8 cellular contexts compared by ENCODE assay signal in the genomic region with DNA sequence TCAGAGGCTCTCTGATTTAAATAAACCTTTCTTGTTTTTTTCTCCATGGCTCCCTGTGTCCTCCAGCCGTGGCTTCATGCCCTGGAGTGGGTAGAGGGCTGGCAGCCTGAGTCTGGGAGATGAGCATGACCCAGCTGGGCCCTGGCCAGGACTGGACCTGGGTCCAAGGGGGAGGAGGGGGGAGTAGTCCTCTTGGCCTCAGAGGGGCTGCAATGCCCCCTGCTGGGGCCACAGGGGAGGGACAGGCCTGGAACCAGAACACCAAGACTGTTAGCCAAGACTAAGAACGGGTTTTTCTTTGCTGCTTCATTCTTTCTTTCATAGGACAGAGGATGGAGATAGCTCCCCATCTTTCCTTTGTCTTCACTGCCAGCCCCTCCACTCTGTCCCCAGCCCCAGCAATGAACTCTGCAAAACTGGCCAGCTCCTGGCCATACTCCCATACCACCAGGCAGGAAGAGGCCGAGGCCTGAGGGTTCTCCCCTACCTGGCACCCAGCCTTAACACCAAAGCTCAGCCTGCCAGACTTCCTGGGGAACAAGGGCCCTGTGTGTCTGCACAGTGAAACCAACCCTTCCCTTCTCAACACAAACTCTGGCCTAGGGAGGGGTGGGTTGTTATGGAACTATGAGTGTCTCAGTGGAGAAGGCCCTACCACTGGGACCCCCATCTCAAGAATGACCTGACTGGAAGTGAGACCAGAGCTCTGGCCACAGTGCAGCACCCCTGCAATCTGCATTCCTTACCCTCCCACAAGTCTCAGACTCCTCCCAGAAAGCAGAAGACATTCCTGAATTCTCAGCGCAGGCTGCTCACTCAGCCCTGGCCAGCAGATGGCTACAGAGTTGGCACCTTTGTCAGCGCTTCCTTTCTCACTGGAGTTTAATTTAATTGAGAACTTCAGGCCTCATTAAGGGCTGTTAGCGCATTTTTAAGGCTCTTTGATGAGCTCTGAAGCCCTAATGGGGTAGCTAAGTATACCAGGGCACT. TPM values are rescaled to one million over a fixed set of nuclear protein-coding genes. Genes with fewer than 3 reads are reported as not detected.
A peak's percentile ranks its signal among the peaks of the same experiment; 100 is the strongest.
DNase-seq lines count a peak whose midpoint lies in the region; ATAC-seq and TF ChIP-seq lines count a peak whose summit lies in the region.

No MANE protein-coding gene starts in this region.

- peaks cover 26 to 66% of the 10 kb centered on the region in 2 experiments for H3K4me1 ChIP-seq in SK-N-SH (ENCODE audit: control insufficient read depth in 1 of 2, insufficient read depth in 2 of 2, low read depth in 1 of 2, low read length in 1 of 2)

- 22% methylated on average over 6 of the region's 6 CpGs for WGBS in SK-N-SH (ENCODE audit: low lambda C conversion rate)

- peak overlapping the region in 2 of 3 experiments; percentile 19 to 42 for H3K4me3 Mint-ChIP-seq in nephron

- H3K9me3 ChIP-seq in SK-N-SH = no peaks in the 10 kb centered on the region

- no peaks in the 10 kb centered on the region for H3K79me2 ChIP-seq in SK-N-SH (ENCODE audit: insufficient read depth)

- H3K27me3 ChIP-seq in H7 (ENCODE audit: control insufficient read depth, insufficient read depth, low read length) = no peaks in the 10 kb centered on the region; the same call in 1 of the 2 replicates
- H3K27me3 ChIP-seq in SK-N-SH (ENCODE audit: insufficient read depth) = no peaks in the 10 kb centered on the region

- H4K20me1 ChIP-seq in SK-N-SH (ENCODE audit: insufficient read depth) = no peaks in the 10 kb centered on the region

- no peaks in the 10 kb centered on the region for H3K9me3 Mint-ChIP-seq in nephron

- no peak for ATAC-seq in HG02840 (IDR thresholded peaks at IDR 0.05; ENCODE audit: low FRiP score, unreplicated experiment)
- no peak for ATAC-seq in GM18870 (IDR thresholded peaks at IDR 0.05; ENCODE audit: unreplicated experiment)
- ATAC-seq in GM18909 (IDR thresholded peaks at IDR 0.05; ENCODE audit: poor library complexity, unreplicated experiment) = no peak

- DNase-seq in Ammon's horn (ENCODE audit: low spot score) = peak; percentile 92
- DNase-seq in H7 = peak; percentile 88
- peak; percentile 94 for DNase-seq in SK-N-SH
- DNase-seq in fibroblast of gingiva (ENCODE audit: low read depth) = peak; percentile 82

- H3K4me1 Mint-ChIP-seq in nephron = peaks cover 46% of the 10 kb centered on the region

- H3K27me3 Mint-ChIP-seq in nephron (ENCODE audit: low read depth) = peaks cover 5% of the 10 kb centered on the region

- H3K4me2 ChIP-seq in SK-N-SH = peak overlapping the region; percentile 75; the same call in 1 of the 2 replicates

- H3K36me3 Mint-ChIP-seq in nephron (ENCODE audit: low read depth) = no peaks in the 10 kb centered on the region

- peak in 1 of 2 experiments; percentile 67; a peak in 2 of 4 replicates for TF ChIP-seq EP300 in SK-N-SH (IDR thresholded peaks at IDR 0.05; ENCODE audit: borderline replicate concordance in 1 of 2, low read depth in 1 of 2, low read length in 1 of 2)

- TF ChIP-seq CTCF in SK-N-SH (IDR thresholded peaks at IDR 0.05) (peak; percentile 90), nephron (IDR thresholded peaks at IDR 0.05; ENCODE audit: unreplicated experiment in 3 of 3) (peak; percentile 58 to 64 (median 60))

- H3K4me3 ChIP-seq in H7 (ENCODE audit: insufficient read depth, low read depth, low read length) (no peak overlapping the region), SK-N-SH (ENCODE audit: low read depth in 2 of 2, low read length in 1 of 2) (no peak overlapping the region; a peak in 1 of 4 replicates)

- peak overlapping the region; percentile 77 for H2AFZ ChIP-seq in SK-N-SH (ENCODE audit: low read depth)

- peak overlapping the region; percentile 90 to 91 (median 91) for H3K27ac Mint-ChIP-seq in nephron

- H3K27ac ChIP-seq in SK-N-SH (ENCODE audit: low read depth in 2 of 2, low read length in 1 of 2) = peak overlapping the region; percentile 78 to 91

- POLR2A ChIA-PET in SK-N-SH (lab: Yijun Ruan, JAX) = interaction anchor here (0.5 to 3.2 kb wide), 7 partner anchors 9 to 1305 kb away, joined by 3 to 48 read pairs (median 4); partner anchors contain the start of genes HSP90AB1 and SLC29A1

- peak; percentile 91 for TF ChIP-seq RAD21 in SK-N-SH (IDR thresholded peaks at IDR 0.05; ENCODE audit: low read length)

- H3K36me3 ChIP-seq in H7 (replicated peaks; ENCODE audit: control insufficient read depth, insufficient read depth, low read length) (peaks cover 30% of the 10 kb centered on the region), SK-N-SH (replicated peaks in 1 of 2; ENCODE audit: control insufficient read depth in 1 of 2, insufficient read depth in 2 of 2, low read length in 1 of 2) (peaks cover 0 to 6% of the 10 kb centered on the region in 2 experiments)

- no peaks in the 10 kb centered on the region for H3K9me2 ChIP-seq in SK-N-SH

- H3K9ac ChIP-seq in SK-N-SH = peak overlapping the region; percentile 31; the same call in 1 of the 2 replicates

- peaks cover 18% of the 10 kb centered on the region for H3F3A ChIP-seq in SK-N-SH (replicated peaks; ENCODE audit: insufficient read depth)

- CTCF ChIA-PET in SK-N-SH (lab: Yijun Ruan, JAX) = interaction anchor here (0.6 to 8.5 kb wide), 42 partner anchors 12 to 166 kb away, joined by 3 to 224 read pairs (median 8); partner anchors contain the start of genes HSP90AB1, MYMX, NFKBIE and SLC29A1

TF ChIP-seq in SK-N-SH, 30 proteins besides CTCF, POLR2A, EP300 and RAD21 (continues in another document):
- peak; percentile 73 for TF ChIP-seq CHD2 (IDR thresholded peaks at IDR 0.05; ENCODE audit: low read length, partially characterized antibody)
- no peak for TF ChIP-seq TEAD4 (IDR thresholded peaks at IDR 0.05; ENCODE audit: borderline replicate concordance, insufficient read depth)
- TF ChIP-seq, protein P1, sequence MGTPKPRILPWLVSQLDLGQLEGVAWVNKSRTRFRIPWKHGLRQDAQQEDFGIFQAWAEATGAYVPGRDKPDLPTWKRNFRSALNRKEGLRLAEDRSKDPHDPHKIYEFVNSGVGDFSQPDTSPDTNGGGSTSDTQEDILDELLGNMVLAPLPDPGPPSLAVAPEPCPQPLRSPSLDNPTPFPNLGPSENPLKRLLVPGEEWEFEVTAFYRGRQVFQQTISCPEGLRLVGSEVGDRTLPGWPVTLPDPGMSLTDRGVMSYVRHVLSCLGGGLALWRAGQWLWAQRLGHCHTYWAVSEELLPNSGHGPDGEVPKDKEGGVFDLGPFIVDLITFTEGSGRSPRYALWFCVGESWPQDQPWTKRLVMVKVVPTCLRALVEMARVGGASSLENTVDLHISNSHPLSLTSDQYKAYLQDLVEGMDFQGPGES (IDR thresholded peaks at IDR 0.05; ENCODE audit: low read depth, low read length) = no peak
- no peak for TF ChIP-seq JUND (IDR thresholded peaks at IDR 0.05)
- peak; percentile 56; the same call in 1 of the 2 replicates for TF ChIP-seq TCF12 (IDR thresholded peaks at IDR 0.05)
- TF ChIP-seq MXI1 (IDR thresholded peaks at IDR 0.05; ENCODE audit: low read depth, low read length) = peak; percentile 80
- TF ChIP-seq, protein P2, sequence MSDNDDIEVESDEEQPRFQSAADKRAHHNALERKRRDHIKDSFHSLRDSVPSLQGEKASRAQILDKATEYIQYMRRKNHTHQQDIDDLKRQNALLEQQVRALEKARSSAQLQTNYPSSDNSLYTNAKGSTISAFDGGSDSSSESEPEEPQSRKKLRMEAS (IDR thresholded peaks at IDR 0.05; ENCODE audit: low read depth) = no peak
- TF ChIP-seq, protein P3, sequence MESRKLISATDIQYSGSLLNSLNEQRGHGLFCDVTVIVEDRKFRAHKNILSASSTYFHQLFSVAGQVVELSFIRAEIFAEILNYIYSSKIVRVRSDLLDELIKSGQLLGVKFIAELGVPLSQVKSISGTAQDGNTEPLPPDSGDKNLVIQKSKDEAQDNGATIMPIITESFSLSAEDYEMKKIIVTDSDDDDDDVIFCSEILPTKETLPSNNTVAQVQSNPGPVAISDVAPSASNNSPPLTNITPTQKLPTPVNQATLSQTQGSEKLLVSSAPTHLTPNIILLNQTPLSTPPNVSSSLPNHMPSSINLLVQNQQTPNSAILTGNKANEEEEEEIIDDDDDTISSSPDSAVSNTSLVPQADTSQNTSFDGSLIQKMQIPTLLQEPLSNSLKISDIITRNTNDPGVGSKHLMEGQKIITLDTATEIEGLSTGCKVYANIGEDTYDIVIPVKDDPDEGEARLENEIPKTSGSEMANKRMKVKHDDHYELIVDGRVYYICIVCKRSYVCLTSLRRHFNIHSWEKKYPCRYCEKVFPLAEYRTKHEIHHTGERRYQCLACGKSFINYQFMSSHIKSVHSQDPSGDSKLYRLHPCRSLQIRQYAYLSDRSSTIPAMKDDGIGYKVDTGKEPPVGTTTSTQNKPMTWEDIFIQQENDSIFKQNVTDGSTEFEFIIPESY (IDR thresholded peaks at IDR 0.05; ENCODE audit: borderline replicate concordance, low read depth) = no peak
- no peak for TF ChIP-seq GABPA (IDR thresholded peaks at IDR 0.05; ENCODE audit: low read depth)
- no peak for TF ChIP-seq MEF2A (IDR thresholded peaks at IDR 0.05; ENCODE audit: borderline replicate concordance, low read depth)
- no peak for TF ChIP-seq ELF1 (IDR thresholded peaks at IDR 0.05)
- peak; percentile 5; the same call in 1 of the 2 replicates for TF ChIP-seq TAF1 (IDR thresholded peaks at IDR 0.05; ENCODE audit: borderline replicate concordance, low read depth, low read length)
- TF ChIP-seq EZH2phosphoT487 (IDR thresholded peaks at IDR 0.05; ENCODE audit: borderline replicate concordance, low read depth) = no peak

RNA-seq across cellular contexts. Expression of gene SLC29A1, which starts 11.0 kb away (rescaled TPM):
- 68.6 and 71.9 TPM in 2 replicates for total RNA-seq in H7 (2014; rRNA removed; shearing (Covaris generic))
- polyA plus RNA-seq in SK-N-SH (2012; rRNA removed) = 44.5 and 49.7 TPM in 2 replicates
- 23.7 and 34.3 TPM in 2 replicates for polyA plus RNA-seq in SK-N-SH (2012; cell fraction: cytosol; rRNA removed)
- 72.9 and 74.9 TPM in 2 replicates for polyA plus RNA-seq in SK-N-SH (2012; cell fraction: nucleus; rRNA removed)

RNA-seq across cellular contexts. Expression of gene HSP90AB1, which starts 12.5 kb away (rescaled TPM):
- total RNA-seq in H7 (2014; rRNA removed; shearing (Covaris generic)) = 1,821 and 1,973 TPM in 2 replicates
- 843 and 1,069 TPM in 2 replicates for polyA plus RNA-seq in SK-N-SH (2012; rRNA removed)
- 915 and 1,057 TPM in 2 replicates for polyA plus RNA-seq in SK-N-SH (2012; cell fraction: cytosol; rRNA removed)
- polyA plus RNA-seq in SK-N-SH (2012; cell fraction: nucleus; rRNA removed) = 744 and 797 TPM in 2 replicates

RNA-seq across cellular contexts. Expression of gene MYMX, which starts 17.7 kb away (rescaled TPM):
- total RNA-seq in H7 (2014; rRNA removed; shearing (Covaris generic)) = 5.2 and 6.0 TPM in 2 replicates
- 0.13 TPM in 1 of 2 replicates, not detected in the other for polyA plus RNA-seq in SK-N-SH (2012; rRNA removed)
- polyA plus RNA-seq in SK-N-SH (2012; cell fraction: cytosol; rRNA removed) = not detected in 2 replicates
- not detected in 2 replicates for polyA plus RNA-seq in SK-N-SH (2012; cell fraction: nucleus; rRNA removed)

RNA-seq across cellular contexts. Expression of gene SLC35B2, which starts 22.9 kb away (rescaled TPM):
- total RNA-seq in H7 (2014; rRNA removed; shearing (Covaris generic)) = 27.2 and 28.7 TPM in 2 replicates
- polyA plus RNA-seq in SK-N-SH (2012; rRNA removed) = 125 and 163 TPM in 2 replicates
- 69.7 and 109 TPM in 2 replicates for polyA plus RNA-seq in SK-N-SH (2012; cell fraction: cytosol; rRNA removed)
- 108 and 123 TPM in 2 replicates for polyA plus RNA-seq in SK-N-SH (2012; cell fraction: nucleus; rRNA removed)

RNA-seq across cellular contexts. Expression of gene NFKBIE, which starts 31.0 kb away (rescaled TPM):
- 9.7 and 12.3 TPM in 2 replicates for total RNA-seq in H7 (2014; rRNA removed; shearing (Covaris generic))
- polyA plus RNA-seq in SK-N-SH (2012; rRNA removed) = 5.8 and 6.4 TPM in 2 replicates
- polyA plus RNA-seq in SK-N-SH (2012; cell fraction: cytosol; rRNA removed) = 4.0 and 4.4 TPM in 2 replicates
- 7.8 and 12.0 TPM in 2 replicates for polyA plus RNA-seq in SK-N-SH (2012; cell fraction: nucleus; rRNA removed)
